ENCODE assay signal across 18 cellular contexts in the genomic region with DNA sequence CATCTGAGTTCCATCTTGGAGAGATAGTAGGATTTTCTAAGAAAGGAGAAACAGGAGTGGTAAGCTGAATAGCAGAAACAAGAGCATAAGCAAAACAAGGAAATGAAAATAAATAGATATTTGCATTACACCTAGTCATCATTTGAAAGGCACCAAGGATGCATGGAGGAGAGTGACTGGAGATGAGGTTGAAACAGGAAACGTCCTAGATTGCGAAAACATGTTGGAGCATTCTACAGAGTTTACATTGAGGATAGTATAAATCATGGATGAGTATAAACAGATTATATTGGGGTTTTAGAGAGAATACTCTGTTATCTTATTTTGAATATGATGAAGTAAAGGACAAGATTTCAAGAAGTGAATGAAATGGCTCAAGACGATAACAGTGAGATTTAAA.
DNase-seq lines count a peak whose midpoint lies in the region; ATAC-seq and TF ChIP-seq lines count a peak whose summit lies in the region.
"Had no signal": no experiment of that assay in that cellular context is flagged by ENCODE, and none has a peak within 500 bp of the region (broad histone marks: within the 10 kb centered on the region; RNA-seq: fewer than 3 reads in every experiment).

No MANE protein-coding gene starts in this region.

- ATAC-seq in IMR-90 (ENCODE audit: low read depth) (peak; percentile 79), HG03039 (IDR thresholded peaks at IDR 0.05; ENCODE audit: unreplicated experiment) (no peak)
- ATAC-seq: CD8-positive, alpha-beta T cell had no signal

- H3K27me3 Mint-ChIP-seq in MCF 10A (ENCODE audit: insufficient read depth, unreplicated experiment) (no peaks in the 10 kb centered on the region), glutamatergic neuron (ENCODE audit: unreplicated experiment) (no peaks in the 10 kb centered on the region)
- H3K27me3 Mint-ChIP-seq: B cell; CD4-positive, CD25-positive, alpha-beta regulatory T cell had no signal

- H3K9ac ChIP-seq in IMR-90 (ENCODE audit: low read depth, low read length) (no peak overlapping the region), mesenchymal stem cell (ENCODE audit: low read length) (no peak overlapping the region)
- H3K9ac ChIP-seq: BLaER1 had no signal

- no peak for TF ChIP-seq RAD21 in IMR-90 (IDR thresholded peaks at IDR 0.05; ENCODE audit: low read length)

- H3K9me3 ChIP-seq in breast epithelium (peaks cover 0 to 10% of the 10 kb centered on the region in 2 donors), IMR-90 (ENCODE audit: control insufficient read depth, insufficient read depth, low read length) (no peaks in the 10 kb centered on the region; the same call in 1 of the 2 replicates), mesenchymal stem cell (ENCODE audit: control insufficient read depth, low read length) (no peaks in the 10 kb centered on the region)
- H3K9me3 ChIP-seq: BLaER1, Caco-2 had no signal

- intact Hi-C loops in MCF 10A (cut with micrococcal nuclease) = no loop called here
- intact Hi-C loops in breast epithelium (cut with DNase I; ENCODE audit: low total_unique reads) = no loop called here
- intact Hi-C loops in IMR-90 (cut with micrococcal nuclease) = no loop called here

- in situ Hi-C loops in IMR-90 (cut with MboI; ENCODE audit: low sequenced_read_pairs) = no loop called here

- no peaks in the 10 kb centered on the region for H4K20me1 ChIP-seq in IMR-90 (ENCODE audit: insufficient read depth, low read length)
- H4K20me1 ChIP-seq: BLaER1 had no signal

- H2AFZ ChIP-seq in IMR-90 (replicated peaks; ENCODE audit: low read length, poor library complexity) (no peak overlapping the region), mesenchymal stem cell (ENCODE audit: low read depth, low read length) (no peak overlapping the region)

- no peak overlapping the region for H3K56ac ChIP-seq in IMR-90 (ENCODE audit: extremely low read depth, insufficient read depth, low read length)

- H3K79me1 ChIP-seq in IMR-90 (ENCODE audit: low read depth in 1 of 2, low read length in 2 of 2) (no peaks in the 10 kb centered on the region), mesenchymal stem cell (replicated peaks; ENCODE audit: low read length, poor library complexity, severe bottlenecking) (no peaks in the 10 kb centered on the region)

- H3K23ac ChIP-seq in IMR-90 (ENCODE audit: low read depth, low read length) (no peak overlapping the region), mesenchymal stem cell (ENCODE audit: low read length in 2 of 2) (no peak overlapping the region)

- TF ChIP-seq CTCF in MCF 10A (IDR thresholded peaks at IDR 0.05; ENCODE audit: unreplicated experiment) (no peak), breast epithelium (IDR thresholded peaks at IDR 0.05) (no peak), IMR-90 (conservative IDR thresholded peaks at IDR 0.05; ENCODE audit: low read depth, low read length) (no peak), glutamatergic neuron (IDR thresholded peaks at IDR 0.05; ENCODE audit: partially characterized antibody, unreplicated experiment) (no peak)

- H4K8ac ChIP-seq in IMR-90 (ENCODE audit: low read depth in 2 of 2, low read length in 2 of 2) = no peak overlapping the region
- H4K8ac ChIP-seq in mesenchymal stem cell (ENCODE audit: low read length) = no peak overlapping the region

- peaks cover 6% of the 10 kb centered on the region for H3K9me3 Mint-ChIP-seq in MCF 10A (ENCODE audit: unreplicated experiment)
- H3K9me3 Mint-ChIP-seq in glutamatergic neuron (ENCODE audit: unreplicated experiment) = no peaks in the 10 kb centered on the region

- no peak for TF ChIP-seq POLR2A in breast epithelium (IDR thresholded peaks at IDR 0.05)
- TF ChIP-seq POLR2A in IMR-90 (IDR thresholded peaks at IDR 0.05; ENCODE audit: low read depth, low read length) = no peak

- H3K4me1 Mint-ChIP-seq in MCF 10A (ENCODE audit: insufficient read depth, unreplicated experiment) (peaks cover 9% of the 10 kb centered on the region), glutamatergic neuron (ENCODE audit: low read depth, unreplicated experiment) (no peaks in the 10 kb centered on the region)
- H3K4me1 Mint-ChIP-seq: B cell; CD4-positive, CD25-positive, alpha-beta regulatory T cell had no signal

- H3K4me2 ChIP-seq in IMR-90 (ENCODE audit: low read depth, low read length) = no peak overlapping the region
- no peak overlapping the region for H3K4me2 ChIP-seq in mesenchymal stem cell (ENCODE audit: low read length, poor library complexity, severe bottlenecking)
- H3K4me2 ChIP-seq: BLaER1 had no signal

- H2AK9ac ChIP-seq in IMR-90 (replicated peaks; ENCODE audit: low read depth, low read length, poor library complexity) = no peak overlapping the region

- H2AK5ac ChIP-seq in IMR-90 (ENCODE audit: low read depth, low read length) (no peak overlapping the region), mesenchymal stem cell (ENCODE audit: low read length, severe bottlenecking) (no peak overlapping the region)

- POLR2A ChIA-PET in MCF 10A (lab: Yijun Ruan, JAX) = no interaction called here
- POLR2A ChIA-PET in IMR-90 (lab: Charles Lee; ENCODE audit: unreplicated experiment) = no interaction called here

- DNase-seq in MCF 10A (ENCODE audit: unreplicated experiment) (peak; percentile 2), breast epithelium (ENCODE audit: low spot score in 2 of 2) (no peak), IMR-90 (peak; percentile 1), amniotic epithelial cell (ENCODE audit: low read depth) (peak; percentile 74), mesenchymal stem cell (peak; percentile 66), NCI-H524 treated with DMSO at 0.1 percent for 48 hours (lab: John Stamatoyannopoulos, UW) (no peak), glutamatergic neuron (no peak)
- DNase-seq: Caco-2; CD4-positive, CD25-positive, alpha-beta regulatory T cell; CD8-positive, alpha-beta T cell; DMS 273 treated with DMSO at 0.1 percent for 48 hours; DND-41; H7; HCEC 1CT had no signal

- no peaks in the 10 kb centered on the region for H3K36me3 ChIP-seq in breast epithelium
- no peaks in the 10 kb centered on the region for H3K36me3 ChIP-seq in IMR-90 (ENCODE audit: control insufficient read depth, insufficient read depth, low read length)
- no peaks in the 10 kb centered on the region for H3K36me3 ChIP-seq in mesenchymal stem cell (ENCODE audit: control insufficient read depth in 1 of 2, insufficient read depth in 2 of 2, low read depth in 1 of 2, low read length in 2 of 2)
- H3K36me3 ChIP-seq: BLaER1 had no signal

- H3K36me3 Mint-ChIP-seq in MCF 10A (ENCODE audit: insufficient read depth, unreplicated experiment) (no peaks in the 10 kb centered on the region), glutamatergic neuron (ENCODE audit: unreplicated experiment) (no peaks in the 10 kb centered on the region)
- H3K36me3 Mint-ChIP-seq: CD4-positive, CD25-positive, alpha-beta regulatory T cell; CD8-positive, alpha-beta T cell had no signal

- H3K4ac ChIP-seq in IMR-90 (ENCODE audit: low read depth, low read length) = no peak overlapping the region
- no peak overlapping the region for H3K4ac ChIP-seq in mesenchymal stem cell (ENCODE audit: low read depth in 1 of 2, low read length in 2 of 2)

- no peaks in the 10 kb centered on the region for H3K4me1 ChIP-seq in breast epithelium
- H3K4me1 ChIP-seq in IMR-90 (ENCODE audit: control insufficient read depth, insufficient read depth, low read length) = no peaks in the 10 kb centered on the region
- peaks cover 8% of the 10 kb centered on the region for H3K4me1 ChIP-seq in mesenchymal stem cell (ENCODE audit: control insufficient read depth, insufficient read depth, low read depth, low read length)
- H3K4me1 ChIP-seq: Caco-2 had no signal

- BruUV-seq in MCF 10A (replicated peaks; lab: Mats Ljungman, UMichigan) (no TSS peak), IMR-90 (replicated peaks; lab: Mats Ljungman, UMichigan) (no TSS peak)

- dilution Hi-C loops in IMR-90 (cut with HindIII; ENCODE audit: low sequenced_read_pairs, unreplicated experiment) = no loop called here

- H3K9me1 ChIP-seq in IMR-90 (ENCODE audit: insufficient read depth, low read length) = no peaks in the 10 kb centered on the region

- H3K27me3 ChIP-seq in breast epithelium (no peaks in the 10 kb centered on the region), IMR-90 (ENCODE audit: control insufficient read depth, insufficient read depth, low read length) (no peaks in the 10 kb centered on the region), mesenchymal stem cell (ENCODE audit: control insufficient read depth in 1 of 2, insufficient read depth in 1 of 2, low read length in 2 of 2) (no peaks in the 10 kb centered on the region)
- H3K27me3 ChIP-seq: BLaER1 had no signal

- H3K18ac ChIP-seq in IMR-90 (ENCODE audit: low read depth, low read length) = no peak overlapping the region
- H3K18ac ChIP-seq in mesenchymal stem cell (ENCODE audit: low read depth in 1 of 2, low read length in 2 of 2) = no peak overlapping the region

- no peak overlapping the region for H3K27ac ChIP-seq in breast epithelium
- H3K27ac ChIP-seq in IMR-90 (ENCODE audit: insufficient read depth, low read length) = no peak overlapping the region
- H3K27ac ChIP-seq in mesenchymal stem cell (ENCODE audit: low read length, poor library complexity, severe bottlenecking) = no peak overlapping the region
- H3K27ac ChIP-seq: BLaER1, C4-2B had no signal

- H3K14ac ChIP-seq in IMR-90 (replicated peaks; ENCODE audit: low read depth, low read length) = no peak overlapping the region
- H3K14ac ChIP-seq in mesenchymal stem cell (ENCODE audit: low read length in 2 of 2) = no peak overlapping the region

- H2BK20ac ChIP-seq in IMR-90 (ENCODE audit: low read depth, low read length) = no peak overlapping the region

- H2BK120ac ChIP-seq in IMR-90 (ENCODE audit: low read depth, low read length) (no peak overlapping the region), mesenchymal stem cell (ENCODE audit: low read depth, low read length) (no peak overlapping the region)

- no peak overlapping the region for H2BK15ac ChIP-seq in IMR-90 (ENCODE audit: low read depth, low read length)
- H2BK15ac ChIP-seq in mesenchymal stem cell (ENCODE audit: low read depth, poor library complexity, severe bottlenecking) = no peak overlapping the region

- H2BK5ac ChIP-seq in IMR-90 (ENCODE audit: low read depth, low read length, poor library complexity, severe bottlenecking) (no peak overlapping the region), mesenchymal stem cell (ENCODE audit: low read depth, low read length, poor library complexity, severe bottlenecking) (no peak overlapping the region)

- H4K5ac ChIP-seq in IMR-90 (ENCODE audit: low read depth, low read length) = no peak overlapping the region

- H3K27ac Mint-ChIP-seq in MCF 10A (ENCODE audit: low read depth, unreplicated experiment) (no peak overlapping the region), glutamatergic neuron (ENCODE audit: unreplicated experiment) (no peak overlapping the region)
- H3K27ac Mint-ChIP-seq: B cell; CD4-positive, CD25-positive, alpha-beta regulatory T cell; CD8-positive, alpha-beta T cell had no signal

- H2BK12ac ChIP-seq in mesenchymal stem cell (ENCODE audit: low read length in 2 of 2) = no peak overlapping the region

- 40% methylated on average over 1 of the region's 3 CpGs; no CpG with 5 or more reads in 1 of the 2 experiments for WGBS in IMR-90 (ENCODE audit: extremely low coverage in 2 of 2, insufficient read length in 1 of 2), 2 experiments
- 29% methylated on average over 3 of the region's 3 CpGs for WGBS in mesenchymal stem cell

- CTCF ChIA-PET in MCF 10A (lab: Yijun Ruan, JAX) (no interaction called here), IMR-90 (lab: Yijun Ruan, JAX) (no interaction called here)

- H3K4me3 Mint-ChIP-seq in MCF 10A (ENCODE audit: unreplicated experiment) (no peak overlapping the region), glutamatergic neuron (ENCODE audit: unreplicated experiment) (no peak overlapping the region)
- H3K4me3 Mint-ChIP-seq: B cell; CD8-positive, alpha-beta T cell had no signal

- no peak overlapping the region for H3K4me3 ChIP-seq in breast epithelium
- H3K4me3 ChIP-seq in IMR-90 (ENCODE audit: insufficient read depth, low read depth, low read length) = no peak overlapping the region
- no peak overlapping the region for H3K4me3 ChIP-seq in mesenchymal stem cell (ENCODE audit: insufficient read depth in 1 of 2, low read depth in 1 of 2, low read length in 2 of 2)
- H3K4me3 ChIP-seq: BLaER1 had no signal

- H4K91ac ChIP-seq in IMR-90 (ENCODE audit: insufficient read depth, low read depth, low read length) (no peak overlapping the region), mesenchymal stem cell (ENCODE audit: low read length) (no peak overlapping the region)

Comparison
In these comparisons a context has a peak if more than half of its experiments do, and no peak if none do; other contexts are left out.
1. DNase-seq: peak in MCF 10A (single experiment), IMR-90 (single experiment), amniotic epithelial cell (single experiment) and mesenchymal stem cell (single experiment); none in breast epithelium (0 of 2), NCI-H524 treated with DMSO at 0.1 percent for 48 hours (single experiment) and glutamatergic neuron (single experiment).